In the genomic region with DNA sequence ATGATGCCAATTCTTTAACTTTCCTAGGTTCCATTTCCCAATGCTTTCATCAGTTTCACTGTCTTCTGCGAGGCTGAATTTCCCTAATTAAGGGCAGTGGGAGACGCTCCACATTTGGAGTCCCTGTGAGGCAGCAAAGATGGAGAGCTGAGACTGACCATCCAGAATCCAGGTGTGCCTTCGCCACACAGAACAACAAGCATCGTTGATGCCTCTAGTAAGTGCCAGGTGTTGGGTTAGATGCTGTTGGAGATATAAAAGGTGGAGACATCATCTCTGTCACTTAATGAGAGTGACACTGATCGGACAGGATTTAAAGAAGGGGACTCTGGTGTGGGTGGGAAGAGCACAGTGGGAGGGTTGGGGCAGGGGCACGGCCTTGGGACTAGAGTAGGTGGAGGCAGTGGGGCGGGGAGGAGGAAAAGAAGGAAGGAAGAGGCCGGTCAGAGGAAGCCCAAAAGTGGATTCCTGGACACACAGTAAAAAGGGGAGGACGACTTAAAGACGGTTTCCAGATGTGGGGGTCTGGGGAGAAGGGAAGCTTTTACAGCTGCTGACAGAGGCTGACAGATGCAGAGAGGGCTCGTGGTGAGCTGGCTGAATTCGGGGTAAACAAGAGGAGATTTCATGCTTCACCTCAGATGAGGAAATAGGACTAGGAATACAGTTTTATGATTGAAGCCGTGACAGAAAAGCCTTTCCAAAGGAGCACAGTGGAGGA, we compare ENCODE assay signal across 10 cellular contexts.
DNase-seq lines count a peak whose midpoint lies in the region; ATAC-seq and TF ChIP-seq lines count a peak whose summit lies in the region.
"Had no signal": no experiment of that assay in that cellular context is flagged by ENCODE, and none has a peak within 500 bp of the region (broad histone marks: within the 10 kb centered on the region; RNA-seq: fewer than 3 reads in every experiment).

No MANE protein-coding gene starts in this region.

- H3K4me1 Mint-ChIP-seq in WTC11 = peaks cover 5% of the 10 kb centered on the region
- H3K4me1 Mint-ChIP-seq in naive B cell = peaks cover 49 to 77% (median 74%) of the 10 kb centered on the region in 3 donors

- ATAC-seq in GM21529 (IDR thresholded peaks at IDR 0.05; ENCODE audit: unreplicated experiment) (peak; percentile 4), WTC11 (no peak), naive B cell (ENCODE audit: low read depth in 2 of 2) (peak in 1 of 2 donors; percentile 3)
- ATAC-seq: gastrocnemius medialis had no signal

- H3K4me1 ChIP-seq in DOHH2 (ENCODE audit: control insufficient read depth, low read length) = peaks cover 77% of the 10 kb centered on the region

- H3K27me3 ChIP-seq in DOHH2 (ENCODE audit: control insufficient read depth, low read length) = no peaks in the 10 kb centered on the region
- H3K27me3 ChIP-seq in dorsolateral prefrontal cortex = no peaks in the 10 kb centered on the region
- H3K27me3 ChIP-seq: gastrocnemius medialis had no signal

- H3K4me3 ChIP-seq in DOHH2 (ENCODE audit: low read length) (peak overlapping the region; percentile 58), dorsolateral prefrontal cortex (no peak overlapping the region)
- H3K4me3 ChIP-seq: gastrocnemius medialis, SK-N-MC had no signal

- DNase-seq in WTC11 (ENCODE audit: low spot score) = no peak
- no peak for DNase-seq in naive B cell
- DNase-seq in NCI-H82 treated with DMSO at 0.1 percent for 48 hours (lab: John Stamatoyannopoulos, UW; ENCODE audit: unreplicated experiment) = no peak
- no peak for DNase-seq in dorsolateral prefrontal cortex
- DNase-seq in HUDEP-2 (lab: John Stamatoyannopoulos, UW; ENCODE audit: unreplicated experiment in 76 of 76) = no peak
- DNase-seq: gastrocnemius medialis, retina had no signal

- H3K27ac Mint-ChIP-seq in WTC11 = peak overlapping the region; percentile 7; the same call in 1 of the 2 replicates
- peak overlapping the region in 5 of 6 donors; percentile 8 to 93 (median 89) for H3K27ac Mint-ChIP-seq in naive B cell

- peaks cover 9% of the 10 kb centered on the region for H3F3A ChIP-seq in DOHH2 (ENCODE audit: control insufficient read depth, insufficient read depth)

- H4K20me1 ChIP-seq in DOHH2 (ENCODE audit: control insufficient read depth, insufficient read depth, low read depth, low read length) = no peaks in the 10 kb centered on the region; the same call in none of the 2 replicates

- peak overlapping the region; percentile 73 for H3K4me2 ChIP-seq in DOHH2 (ENCODE audit: low read length)

- H3K9me3 ChIP-seq in DOHH2 (ENCODE audit: control insufficient read depth, insufficient read depth, low read length) = no peaks in the 10 kb centered on the region
- H3K9me3 ChIP-seq: gastrocnemius medialis had no signal

- no peak for TF ChIP-seq CTCF in DOHH2 (IDR thresholded peaks at IDR 0.05; ENCODE audit: low read depth, low read length, poor library complexity, severe bottlenecking)
- TF ChIP-seq CTCF in WTC11 (IDR thresholded peaks at IDR 0.05) = no peak
- TF ChIP-seq CTCF in dorsolateral prefrontal cortex (IDR thresholded peaks at IDR 0.05 in 54 of 56, conservative IDR thresholded peaks at IDR 0.05 in 2 of 56; ENCODE audit: low read depth in 1 of 56, partially characterized antibody in 56 of 56) = no peak

- H3K4me3 Mint-ChIP-seq in WTC11 (no peak overlapping the region), naive B cell (peak overlapping the region in 6 of 8 donors; percentile 25 to 71 (median 57))

- H3K79me2 ChIP-seq in DOHH2 (ENCODE audit: control insufficient read depth, low read length) = peaks cover 98% of the 10 kb centered on the region

- H3K27ac ChIP-seq in DOHH2 (ENCODE audit: low read depth, low read length) (peak overlapping the region; percentile 77), dorsolateral prefrontal cortex (no peak overlapping the region)
- H3K27ac ChIP-seq: gastrocnemius medialis, SK-N-MC had no signal

- H3K36me3 Mint-ChIP-seq in WTC11 = no peaks in the 10 kb centered on the region
- no peaks in the 10 kb centered on the region for H3K36me3 Mint-ChIP-seq in naive B cell

- POLR2A ChIA-PET in WTC11 (lab: Charles Lee) = no interaction called here

- H3K27me3 Mint-ChIP-seq in WTC11 (ENCODE audit: low read depth) = no peaks in the 10 kb centered on the region
- H3K27me3 Mint-ChIP-seq in naive B cell = no peaks in the 10 kb centered on the region

- H3K9me2 ChIP-seq in DOHH2 (replicated peaks; ENCODE audit: control insufficient read depth, low read length) = no peaks in the 10 kb centered on the region

- intact Hi-C loops in dorsolateral prefrontal cortex (cut with DNase I) = no loop called here

- H3K36me3 ChIP-seq in DOHH2 (ENCODE audit: control insufficient read depth, low read length) = peaks cover 56% of the 10 kb centered on the region
- H3K36me3 ChIP-seq: gastrocnemius medialis had no signal

- H3K9me3 Mint-ChIP-seq in WTC11 = no peaks in the 10 kb centered on the region
- no peaks in the 10 kb centered on the region for H3K9me3 Mint-ChIP-seq in naive B cell

- CTCF ChIA-PET in WTC11 (lab: Charles Lee) = no interaction called here

TF ChIP-seq in WTC11, 78 proteins besides CTCF, POLR2A, EP300 and RAD21 (continues in another document):
- TF ChIP-seq, protein P1, sequence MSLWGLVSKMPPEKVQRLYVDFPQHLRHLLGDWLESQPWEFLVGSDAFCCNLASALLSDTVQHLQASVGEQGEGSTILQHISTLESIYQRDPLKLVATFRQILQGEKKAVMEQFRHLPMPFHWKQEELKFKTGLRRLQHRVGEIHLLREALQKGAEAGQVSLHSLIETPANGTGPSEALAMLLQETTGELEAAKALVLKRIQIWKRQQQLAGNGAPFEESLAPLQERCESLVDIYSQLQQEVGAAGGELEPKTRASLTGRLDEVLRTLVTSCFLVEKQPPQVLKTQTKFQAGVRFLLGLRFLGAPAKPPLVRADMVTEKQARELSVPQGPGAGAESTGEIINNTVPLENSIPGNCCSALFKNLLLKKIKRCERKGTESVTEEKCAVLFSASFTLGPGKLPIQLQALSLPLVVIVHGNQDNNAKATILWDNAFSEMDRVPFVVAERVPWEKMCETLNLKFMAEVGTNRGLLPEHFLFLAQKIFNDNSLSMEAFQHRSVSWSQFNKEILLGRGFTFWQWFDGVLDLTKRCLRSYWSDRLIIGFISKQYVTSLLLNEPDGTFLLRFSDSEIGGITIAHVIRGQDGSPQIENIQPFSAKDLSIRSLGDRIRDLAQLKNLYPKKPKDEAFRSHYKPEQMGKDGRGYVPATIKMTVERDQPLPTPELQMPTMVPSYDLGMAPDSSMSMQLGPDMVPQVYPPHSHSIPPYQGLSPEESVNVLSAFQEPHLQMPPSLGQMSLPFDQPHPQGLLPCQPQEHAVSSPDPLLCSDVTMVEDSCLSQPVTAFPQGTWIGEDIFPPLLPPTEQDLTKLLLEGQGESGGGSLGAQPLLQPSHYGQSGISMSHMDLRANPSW (CRISPR knock-in tag; conservative IDR thresholded peaks at IDR 0.05; ENCODE audit: low read depth) = no peak
- TF ChIP-seq, protein P2, sequence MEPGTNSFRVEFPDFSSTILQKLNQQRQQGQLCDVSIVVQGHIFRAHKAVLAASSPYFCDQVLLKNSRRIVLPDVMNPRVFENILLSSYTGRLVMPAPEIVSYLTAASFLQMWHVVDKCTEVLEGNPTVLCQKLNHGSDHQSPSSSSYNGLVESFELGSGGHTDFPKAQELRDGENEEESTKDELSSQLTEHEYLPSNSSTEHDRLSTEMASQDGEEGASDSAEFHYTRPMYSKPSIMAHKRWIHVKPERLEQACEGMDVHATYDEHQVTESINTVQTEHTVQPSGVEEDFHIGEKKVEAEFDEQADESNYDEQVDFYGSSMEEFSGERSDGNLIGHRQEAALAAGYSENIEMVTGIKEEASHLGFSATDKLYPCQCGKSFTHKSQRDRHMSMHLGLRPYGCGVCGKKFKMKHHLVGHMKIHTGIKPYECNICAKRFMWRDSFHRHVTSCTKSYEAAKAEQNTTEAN (CRISPR knock-in tag; IDR thresholded peaks at IDR 0.05) = no peak
- TF ChIP-seq MYBL2 (CRISPR knock-in tag; IDR thresholded peaks at IDR 0.05) = no peak
- no peak for TF ChIP-seq SMAD3 (CRISPR knock-in tag; IDR thresholded peaks at IDR 0.05; ENCODE audit: borderline replicate concordance)
- TF ChIP-seq, protein P3, sequence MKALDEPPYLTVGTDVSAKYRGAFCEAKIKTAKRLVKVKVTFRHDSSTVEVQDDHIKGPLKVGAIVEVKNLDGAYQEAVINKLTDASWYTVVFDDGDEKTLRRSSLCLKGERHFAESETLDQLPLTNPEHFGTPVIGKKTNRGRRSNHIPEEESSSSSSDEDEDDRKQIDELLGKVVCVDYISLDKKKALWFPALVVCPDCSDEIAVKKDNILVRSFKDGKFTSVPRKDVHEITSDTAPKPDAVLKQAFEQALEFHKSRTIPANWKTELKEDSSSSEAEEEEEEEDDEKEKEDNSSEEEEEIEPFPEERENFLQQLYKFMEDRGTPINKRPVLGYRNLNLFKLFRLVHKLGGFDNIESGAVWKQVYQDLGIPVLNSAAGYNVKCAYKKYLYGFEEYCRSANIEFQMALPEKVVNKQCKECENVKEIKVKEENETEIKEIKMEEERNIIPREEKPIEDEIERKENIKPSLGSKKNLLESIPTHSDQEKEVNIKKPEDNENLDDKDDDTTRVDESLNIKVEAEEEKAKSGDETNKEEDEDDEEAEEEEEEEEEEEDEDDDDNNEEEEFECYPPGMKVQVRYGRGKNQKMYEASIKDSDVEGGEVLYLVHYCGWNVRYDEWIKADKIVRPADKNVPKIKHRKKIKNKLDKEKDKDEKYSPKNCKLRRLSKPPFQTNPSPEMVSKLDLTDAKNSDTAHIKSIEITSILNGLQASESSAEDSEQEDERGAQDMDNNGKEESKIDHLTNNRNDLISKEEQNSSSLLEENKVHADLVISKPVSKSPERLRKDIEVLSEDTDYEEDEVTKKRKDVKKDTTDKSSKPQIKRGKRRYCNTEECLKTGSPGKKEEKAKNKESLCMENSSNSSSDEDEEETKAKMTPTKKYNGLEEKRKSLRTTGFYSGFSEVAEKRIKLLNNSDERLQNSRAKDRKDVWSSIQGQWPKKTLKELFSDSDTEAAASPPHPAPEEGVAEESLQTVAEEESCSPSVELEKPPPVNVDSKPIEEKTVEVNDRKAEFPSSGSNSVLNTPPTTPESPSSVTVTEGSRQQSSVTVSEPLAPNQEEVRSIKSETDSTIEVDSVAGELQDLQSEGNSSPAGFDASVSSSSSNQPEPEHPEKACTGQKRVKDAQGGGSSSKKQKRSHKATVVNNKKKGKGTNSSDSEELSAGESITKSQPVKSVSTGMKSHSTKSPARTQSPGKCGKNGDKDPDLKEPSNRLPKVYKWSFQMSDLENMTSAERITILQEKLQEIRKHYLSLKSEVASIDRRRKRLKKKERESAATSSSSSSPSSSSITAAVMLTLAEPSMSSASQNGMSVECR (CRISPR knock-in tag; IDR thresholded peaks at IDR 0.05; ENCODE audit: borderline replicate concordance) = no peak
- no peak for TF ChIP-seq ZNF138 (CRISPR knock-in tag; conservative IDR thresholded peaks at IDR 0.05)
